ENCODE assay signal across 8 cellular contexts in the genomic region with DNA sequence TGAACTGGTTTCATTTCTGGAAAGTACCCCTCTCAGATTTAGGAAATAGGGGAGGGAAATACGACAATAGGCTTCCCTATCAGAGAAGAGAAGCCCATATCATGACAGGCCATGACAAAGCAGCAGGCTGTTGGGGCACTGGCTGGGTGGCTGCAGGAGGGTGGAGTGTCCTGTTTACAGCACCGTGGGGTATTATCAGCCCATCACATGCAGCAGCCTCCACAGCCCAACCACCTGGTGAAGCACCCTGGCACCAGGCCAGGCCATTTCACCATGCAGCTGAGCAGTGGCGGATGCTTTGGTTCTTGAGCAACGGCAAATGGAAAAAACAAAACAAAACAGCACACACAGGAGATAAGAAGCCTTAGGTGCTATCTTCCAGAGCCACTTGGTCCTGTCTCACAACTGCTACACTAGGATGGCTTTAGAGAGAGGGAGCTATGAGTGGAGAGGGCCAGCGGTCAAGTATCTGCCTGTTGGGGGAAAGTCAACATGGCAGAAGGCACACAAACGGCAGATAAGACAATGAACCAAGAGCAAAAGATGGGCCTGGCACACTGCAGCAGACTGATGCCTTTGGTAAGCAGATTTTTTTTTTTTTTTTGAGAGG. TPM values are rescaled to one million over a fixed set of nuclear protein-coding genes. Genes with fewer than 3 reads are reported as not detected.
A peak's percentile ranks its signal among the peaks of the same experiment; 100 is the strongest.
DNase-seq lines count a peak whose midpoint lies in the region; ATAC-seq and TF ChIP-seq lines count a peak whose summit lies in the region.

No MANE protein-coding gene starts in this region.

- DNase-seq in NCI-H524 (lab: John Stamatoyannopoulos, UW) = peak; percentile 19 to 46
- DNase-seq in NCI-H524 treated with DMSO at 0.1 percent for 48 hours (lab: John Stamatoyannopoulos, UW) = no peak
- peak; percentile 47 for DNase-seq in NCI-H2029 treated with DMSO at 0.1 percent for 48 hours (lab: John Stamatoyannopoulos, UW)
- DNase-seq in activated CD4-positive, CD25-positive, alpha-beta regulatory T cell treated with anti-CD3 and anti-CD28 coated beads, Interleukin-2, amount 50 U/mL, for 16 hours (ENCODE audit: low read depth, low spot score) = peak; percentile 79
- peak; percentile 99 for DNase-seq in central memory CD4-positive, alpha-beta T cell
- peak; percentile 69 to 99 (median 98) for DNase-seq in naive thymus-derived CD4-positive, alpha-beta T cell
- DNase-seq in suprapubic skin (ENCODE audit: low spot score in 2 of 2) = peak; percentile 88 to 91

- WGBS in suprapubic skin = 55% methylated on average over 5 of the region's 6 CpGs

- peak overlapping the region; percentile 97 to 100 (median 99) for H3K27ac Mint-ChIP-seq in naive thymus-derived CD4-positive, alpha-beta T cell

- CTCF ChIA-PET in naive thymus-derived CD4-positive, alpha-beta T cell (lab: Charles Lee) = interaction anchor here (0.6 to 1.8 kb wide), 8 partner anchors 18 to 1122 kb away, joined by 3 to 6 read pairs (median 3); a partner anchor contains a TSS

- TF ChIP-seq EP300 in suprapubic skin (IDR thresholded peaks at IDR 0.05) = no peak

- no peaks in the 10 kb centered on the region for H3K27me3 ChIP-seq in naive thymus-derived CD4-positive, alpha-beta T cell (ENCODE audit: control insufficient read depth in 2 of 2, insufficient read depth in 2 of 2, low read length in 2 of 2)
- H3K27me3 ChIP-seq in suprapubic skin = no peaks in the 10 kb centered on the region

- no peak for TF ChIP-seq POLR2A in suprapubic skin (IDR thresholded peaks at IDR 0.05)

- peaks cover 4 to 36% (median 9%) of the 10 kb centered on the region in 5 donors for H3K36me3 Mint-ChIP-seq in naive thymus-derived CD4-positive, alpha-beta T cell

- POLR2A ChIA-PET in naive thymus-derived CD4-positive, alpha-beta T cell (lab: Charles Lee) = interaction anchor here (0.6 to 10.2 kb wide), 15 partner anchors 9 to 358 kb away, joined by 3 to 318 read pairs (median 6); a partner anchor contains a TSS

- intact Hi-C loops in naive thymus-derived CD4-positive, alpha-beta T cell (cut with micrococcal nuclease) = loop anchor here (1.0 to 10.0 kb wide), 8 partner anchors 8 to 545 kb away; a partner anchor contains a TSS

- peak overlapping the region; percentile 67 for H3K4me3 ChIP-seq in naive thymus-derived CD4-positive, alpha-beta T cell (ENCODE audit: low read length)
- peak overlapping the region; percentile 1 for H3K4me3 ChIP-seq in suprapubic skin

- peak overlapping the region; percentile 80 to 95 (median 90) for H3K4me3 Mint-ChIP-seq in naive thymus-derived CD4-positive, alpha-beta T cell

- ATAC-seq in naive thymus-derived CD4-positive, alpha-beta T cell = peak; percentile 99
- ATAC-seq in HG02981 (IDR thresholded peaks at IDR 0.05; ENCODE audit: unreplicated experiment) = no peak

- peak overlapping the region; percentile 96 for H3K27ac ChIP-seq in naive thymus-derived CD4-positive, alpha-beta T cell (ENCODE audit: low read depth, low read length)
- peak overlapping the region; percentile 78 for H3K27ac ChIP-seq in suprapubic skin

- no peaks in the 10 kb centered on the region for H3K9me3 ChIP-seq in naive thymus-derived CD4-positive, alpha-beta T cell (ENCODE audit: control insufficient read depth in 2 of 3, low read length in 3 of 3)
- H3K9me3 ChIP-seq in suprapubic skin = no peaks in the 10 kb centered on the region

- H3K27me3 Mint-ChIP-seq in naive thymus-derived CD4-positive, alpha-beta T cell = no peaks in the 10 kb centered on the region

- peaks cover 77 to 83% of the 10 kb centered on the region in 2 donors for H3K4me1 ChIP-seq in naive thymus-derived CD4-positive, alpha-beta T cell (ENCODE audit: control insufficient read depth in 2 of 2, insufficient read depth in 2 of 2, low read length in 2 of 2)
- H3K4me1 ChIP-seq in suprapubic skin = peaks cover 50% of the 10 kb centered on the region

- no peak for TF ChIP-seq CTCF in suprapubic skin (IDR thresholded peaks at IDR 0.05)

- H3K36me3 ChIP-seq in naive thymus-derived CD4-positive, alpha-beta T cell (ENCODE audit: control insufficient read depth in 2 of 3, insufficient read depth in 3 of 3, low read length in 3 of 3) = no peaks in the 10 kb centered on the region
- no peaks in the 10 kb centered on the region for H3K36me3 ChIP-seq in suprapubic skin

- H3K4me1 Mint-ChIP-seq in naive thymus-derived CD4-positive, alpha-beta T cell = peaks cover 62 to 97% (median 79%) of the 10 kb centered on the region in 7 donors

- peaks cover 0 to 3% (median 0%) of the 10 kb centered on the region in 11 donors for H3K9me3 Mint-ChIP-seq in naive thymus-derived CD4-positive, alpha-beta T cell

RNA-seq across cellular contexts. Expression of a gene that starts 24.2 kb away (rescaled TPM):
- 10 to 100 TPM; 31.8 to 99.1 (median 58.5) TPM for total RNA-seq in naive thymus-derived CD4-positive, alpha-beta T cell
- 10 to 100 TPM; 47.2 to 59.0 TPM for polyA plus RNA-seq in naive thymus-derived CD4-positive, alpha-beta T cell
- total RNA-seq in suprapubic skin = 10 to 100 TPM; 24.2 to 47.3 (median 28.7) TPM

RNA-seq across cellular contexts. Expression of a gene that starts 32.0 kb away (rescaled TPM):
- 10 to 100 TPM; 42.1 to 83.0 (median 49.0) TPM for total RNA-seq in naive thymus-derived CD4-positive, alpha-beta T cell
- 10 to 100 TPM; 23.4 to 28.5 TPM for polyA plus RNA-seq in naive thymus-derived CD4-positive, alpha-beta T cell
- 10 to 100 TPM; 28.8 to 42.9 (median 37.6) TPM for total RNA-seq in suprapubic skin

RNA-seq across cellular contexts. Expression of a gene that starts 48.7 kb away (rescaled TPM):
- 100 to 1,000 TPM in 4 of 5 experiments, 10 to 100 TPM in 1; 85.6 to 195 (median 132) TPM for total RNA-seq in naive thymus-derived CD4-positive, alpha-beta T cell
- polyA plus RNA-seq in naive thymus-derived CD4-positive, alpha-beta T cell = 10 to 100 TPM; 39.2 to 54.8 TPM
- 10 to 100 TPM; 37.1 to 71.4 (median 52.2) TPM for total RNA-seq in suprapubic skin
